ENCODE assay signal across 19 cellular contexts in genomic region chr2:236677368-236677767, GRCh38.
"Had no signal": no experiment of that assay in that cellular context is flagged by ENCODE, and none has a peak within 500 bp of the region (broad histone marks: within the 10 kb centered on the region; RNA-seq: fewer than 3 reads in every experiment).

No MANE protein-coding gene starts in this region.

- DNase-seq: activated CD4-positive, alpha-beta memory T cell treated with anti-CD3 and anti-CD28 coated beads for 36 hours; activated CD4-positive, alpha-beta T cell treated with anti-CD3 and anti-CD28 coated beads, Interleukin-2, amount 10 ng/mL, durations not matched to agents 7 days and 5 days; activated CD4-positive, CD25-positive, alpha-beta regulatory T cell; activated gamma-delta T cell; activated naive CD4-positive, alpha-beta T cell treated with anti-CD3 and anti-CD28 coated beads for 36 hours; activated T-cell treated with anti-CD3 and anti-CD28 coated beads, Interleukin-2, amount 50 U/mL, for 24 hours; amygdala; MG63; NCI-H146; NCI-H187 treated with DMSO at 0.1 percent for 48 hours; NCI-H2081 treated with DMSO at 0.1 percent for 48 hours; NCI-H226; NCI-H526; NCI-H82; RPMI8226; T-cell had no signal

- H3K9me3 ChIP-seq: MG63 had no signal

- ATAC-seq: Right ventricle myocardium inferior, T-cell had no signal

- H3K36me3 ChIP-seq: MG63 had no signal

- H3K27me3 ChIP-seq: MG63 had no signal

- H3K27ac ChIP-seq: SK-N-MC, VCaP had no signal

- H3K4me3 ChIP-seq: MG63, SK-N-MC had no signal
